8 cellular contexts compared by ENCODE assay signal in genomic region chr13:48542581-48543341, GRCh38. TPM values are rescaled to one million over a fixed set of nuclear protein-coding genes. Genes with fewer than 3 reads are reported as not detected.
DNase-seq lines count a peak whose midpoint lies in the region; ATAC-seq and TF ChIP-seq lines count a peak whose summit lies in the region.

No MANE protein-coding gene starts in this region.

- H3K36me3 ChIP-seq in Panc1 (ENCODE audit: control insufficient read depth, insufficient read depth, low read length), result no peaks in the 10 kb centered on the region

- peak; percentile 3 for DNase-seq in NCI-H748 (lab: John Stamatoyannopoulos, UW; ENCODE audit: unreplicated experiment)
- no peak for DNase-seq in NCI-H748 treated with DMSO at 0.1 percent for 48 hours (lab: John Stamatoyannopoulos, UW)
- no peak for DNase-seq in Panc1 (ENCODE audit: low read depth, low spot score)
- peak in 39 of 42 donors; percentile 12 to 62 (median 31) for DNase-seq in head of caudate nucleus
- DNase-seq in progenitor cell of endocrine pancreas (ENCODE audit: low spot score, unreplicated experiment), result no peak
- no peak for DNase-seq in activated CD4-positive, alpha-beta memory T cell treated with anti-CD3 and anti-CD28 coated beads, Interleukin-2, amount 10 ng/mL, durations not matched to agents 7 days and 5 days
- DNase-seq in AG08396 (ENCODE audit: low spot score), result no peak

- H3K27me3 ChIP-seq in Panc1 (ENCODE audit: control insufficient read depth, insufficient read depth, low read length), result no peaks in the 10 kb centered on the region

- peaks cover 6% of the 10 kb centered on the region for H3K4me1 Mint-ChIP-seq in progenitor cell of endocrine pancreas (ENCODE audit: low read depth)
- H3K4me1 Mint-ChIP-seq in activated CD4-positive, alpha-beta memory T cell treated with anti-CD3 and anti-CD28 coated beads, Interleukin-2, amount 10 ng/mL, durations not matched to agents 7 days and 5 days, result peaks cover 4% of the 10 kb centered on the region

- no peak overlapping the region for H3K27ac ChIP-seq in Panc1 (ENCODE audit: low read length)

- POLR2A ChIA-PET in Panc1 (lab: Charles Lee), result no interaction called here
- POLR2A ChIA-PET in activated CD4-positive, alpha-beta memory T cell treated with anti-CD3 and anti-CD28 coated beads, Interleukin-2, amount 10 ng/mL, durations not matched to agents 7 days and 5 days (lab: Charles Lee), result interaction anchor here (0.8 to 3.2 kb wide), 4 partner anchors 10 to 58 kb away, joined by 3 to 16 read pairs (median 4); partner anchors contain the start of gene RCBTB2

- ATAC-seq in Panc1 (peak; percentile 69; the same call in 1 of the 2 replicates), HG03159 (IDR thresholded peaks at IDR 0.05; ENCODE audit: unreplicated experiment) (no peak)

- intact Hi-C loops in Panc1 (cut with micrococcal nuclease; ENCODE audit: unreplicated experiment) (no loop called here), head of caudate nucleus (cut with DNase I) (no loop called here)

- no peak overlapping the region for H3K27ac Mint-ChIP-seq in progenitor cell of endocrine pancreas
- H3K27ac Mint-ChIP-seq in activated CD4-positive, alpha-beta memory T cell treated with anti-CD3 and anti-CD28 coated beads, Interleukin-2, amount 10 ng/mL, durations not matched to agents 7 days and 5 days, result no peak overlapping the region

- H3K9me3 Mint-ChIP-seq in progenitor cell of endocrine pancreas (ENCODE audit: low read depth), result no peaks in the 10 kb centered on the region
- peaks cover 3% of the 10 kb centered on the region for H3K9me3 Mint-ChIP-seq in activated CD4-positive, alpha-beta memory T cell treated with anti-CD3 and anti-CD28 coated beads, Interleukin-2, amount 10 ng/mL, durations not matched to agents 7 days and 5 days

- no peaks in the 10 kb centered on the region for H3K36me3 Mint-ChIP-seq in progenitor cell of endocrine pancreas (ENCODE audit: insufficient read depth)
- H3K36me3 Mint-ChIP-seq in activated CD4-positive, alpha-beta memory T cell treated with anti-CD3 and anti-CD28 coated beads, Interleukin-2, amount 10 ng/mL, durations not matched to agents 7 days and 5 days (ENCODE audit: low read depth), result peaks cover 18% of the 10 kb centered on the region

- no peak overlapping the region for H3K4me3 ChIP-seq in Panc1 (ENCODE audit: low read depth in 2 of 2, low read length in 2 of 2)

- CTCF ChIA-PET in Panc1 (lab: Charles Lee), result no interaction called here
- CTCF ChIA-PET in activated CD4-positive, alpha-beta memory T cell treated with anti-CD3 and anti-CD28 coated beads, Interleukin-2, amount 10 ng/mL, durations not matched to agents 7 days and 5 days (lab: Charles Lee), result interaction anchor here (1.0 to 1.5 kb wide), 3 partner anchors 9 to 38 kb away, joined by 3 to 10 read pairs (median 4); no protein-coding TSS in a partner anchor

- no peak for TF ChIP-seq CTCF in Panc1 (IDR thresholded peaks at IDR 0.05)
- peak; percentile 22 for TF ChIP-seq CTCF in progenitor cell of endocrine pancreas (IDR thresholded peaks at IDR 0.05; ENCODE audit: unreplicated experiment)

- no peaks in the 10 kb centered on the region for H3K4me1 ChIP-seq in Panc1 (ENCODE audit: control insufficient read depth, insufficient read depth, low read length)

- no peak overlapping the region for H3K4me3 Mint-ChIP-seq in progenitor cell of endocrine pancreas (ENCODE audit: low read depth)
- no peak overlapping the region for H3K4me3 Mint-ChIP-seq in activated CD4-positive, alpha-beta memory T cell treated with anti-CD3 and anti-CD28 coated beads, Interleukin-2, amount 10 ng/mL, durations not matched to agents 7 days and 5 days

- H3K9me3 ChIP-seq in Panc1 (ENCODE audit: control insufficient read depth, insufficient read depth, low read depth, low read length), result no peaks in the 10 kb centered on the region

- in situ Hi-C loops in Panc1 (cut with HindIII; ENCODE audit: low pct_unique_long_range_greater_than_20kb, low sequenced_read_pairs), result no loop called here

- no TSS peak for BruUV-seq in Panc1 (replicated peaks; lab: Mats Ljungman, UMichigan)

- peaks cover 3% of the 10 kb centered on the region for H3K27me3 Mint-ChIP-seq in progenitor cell of endocrine pancreas
- H3K27me3 Mint-ChIP-seq in activated CD4-positive, alpha-beta memory T cell treated with anti-CD3 and anti-CD28 coated beads, Interleukin-2, amount 10 ng/mL, durations not matched to agents 7 days and 5 days, result peaks cover 2% of the 10 kb centered on the region

RNA-seq across cellular contexts. Expression of gene RCBTB2, which starts 9.9 kb away (rescaled TPM):
- total RNA-seq in Panc1 (2021; ENCODE audit: unreplicated experiment) (4.4 TPM), progenitor cell of endocrine pancreas (18.2 and 18.9 TPM in 2 replicates)
- 2.7 TPM for polyA plus RNA-seq in Panc1 (2012; ENCODE audit: insufficient read length)
- 10 to 100 TPM; 35.6 TPM for total RNA-seq in activated CD4-positive, alpha-beta memory T cell treated with anti-CD3 and anti-CD28 coated beads, Interleukin-2, amount 10 ng/mL, durations not matched to agents 7 days and 5 days

Comparison
In these comparisons a context has a peak if more than half of its experiments do, and no peak if none do; other contexts are left out.
1. DNase-seq: peak in NCI-H748 (single experiment) and head of caudate nucleus (39 of 42); none in NCI-H748 treated with DMSO at 0.1 percent for 48 hours (single experiment), Panc1 (single experiment), progenitor cell of endocrine pancreas (single experiment), activated CD4-positive, alpha-beta memory T cell treated with anti-CD3 and anti-CD28 coated beads, Interleukin-2, amount 10 ng/mL, durations not matched to agents 7 days and 5 days (single experiment) and AG08396 (single experiment).